Comparison of ENCODE assay signal across 12 cellular contexts in genomic region chr16:70740174-70740918, GRCh38.
A peak's percentile ranks its signal among the peaks of the same experiment; 100 is the strongest.
DNase-seq lines count a peak whose midpoint lies in the region; ATAC-seq and TF ChIP-seq lines count a peak whose summit lies in the region.
"Had no signal": no experiment of that assay in that cellular context is flagged by ENCODE, and none has a peak within 500 bp of the region (broad histone marks: within the 10 kb centered on the region; RNA-seq: fewer than 3 reads in every experiment).

No MANE protein-coding gene starts in this region.

- no peak for DNase-seq in stimulated activated naive CD8-positive, alpha-beta T cell treated with anti-CD3 and anti-CD28 coated beads, Interleukin-15, Interleukin-2, amounts not matched to agents 100 U/mL and 50 U/mL, for 24 hours
- no peak for DNase-seq in central memory CD8-positive, alpha-beta T cell (ENCODE audit: low spot score in 2 of 2)
- no peak for DNase-seq in GM10266 (ENCODE audit: extremely low spot score)
- no peak for DNase-seq in NCI-H2171 treated with DMSO at 0.1 percent for 48 hours (lab: John Stamatoyannopoulos, UW)
- DNase-seq: activated T-cell treated with anti-CD3 and anti-CD28 coated beads, Interleukin-2, amount 50 U/mL, for 4 hours; heart right ventricle; left colon; NCI-H446 had no signal

- no peak overlapping the region for H3K4me3 Mint-ChIP-seq in stimulated activated naive CD8-positive, alpha-beta T cell treated with anti-CD3 and anti-CD28 coated beads, Interleukin-15, Interleukin-2, amounts not matched to agents 100 ng/mL and 50 ng/mL, for 24 hours
- no peak overlapping the region for H3K4me3 Mint-ChIP-seq in central memory CD8-positive, alpha-beta T cell
- H3K4me3 Mint-ChIP-seq in nephron, result no peak overlapping the region
- H3K4me3 Mint-ChIP-seq: activated T-cell treated with anti-CD3 and anti-CD28 coated beads, Interleukin-2, amount 50 U/mL, for 4 hours had no signal

- no peak for ATAC-seq in stimulated activated naive CD8-positive, alpha-beta T cell treated with anti-CD3 and anti-CD28 coated beads, Interleukin-15, Interleukin-2, amounts not matched to agents 100 U/mL and 50 U/mL, for 24 hours
- ATAC-seq in central memory CD8-positive, alpha-beta T cell (replicated peaks; ENCODE audit: extremely low read depth, poor library complexity, severe bottlenecking), result no peak
- ATAC-seq in GM21825 (IDR thresholded peaks at IDR 0.05; ENCODE audit: unreplicated experiment), result no peak
- no peak for ATAC-seq in activated CD4-positive, CD25-positive, alpha-beta regulatory T cell treated with anti-CD3 and anti-CD28 coated beads, Interleukin-2, amount 50 U/mL, for 24 hours
- ATAC-seq: activated T-cell treated with anti-CD3 and anti-CD28 coated beads, Interleukin-2, amount 50 U/mL, for 4 hours; heart right ventricle; left colon had no signal

- peak overlapping the region; percentile 82 for H3K27ac Mint-ChIP-seq in stimulated activated naive CD8-positive, alpha-beta T cell treated with anti-CD3 and anti-CD28 coated beads, Interleukin-15, Interleukin-2, amounts not matched to agents 100 ng/mL and 50 ng/mL, for 24 hours
- H3K27ac Mint-ChIP-seq in central memory CD8-positive, alpha-beta T cell (ENCODE audit: low read depth), result peak overlapping the region; percentile 80
- peak overlapping the region; percentile 66 to 91 (median 86) for H3K27ac Mint-ChIP-seq in nephron

- H3K27me3 Mint-ChIP-seq in stimulated activated naive CD8-positive, alpha-beta T cell treated with anti-CD3 and anti-CD28 coated beads, Interleukin-15, Interleukin-2, amounts not matched to agents 100 ng/mL and 50 ng/mL, for 24 hours, result no peaks in the 10 kb centered on the region
- H3K27me3 Mint-ChIP-seq in central memory CD8-positive, alpha-beta T cell, result no peaks in the 10 kb centered on the region
- no peaks in the 10 kb centered on the region for H3K27me3 Mint-ChIP-seq in nephron (ENCODE audit: low read depth)

- H3K9me3 Mint-ChIP-seq in stimulated activated naive CD8-positive, alpha-beta T cell treated with anti-CD3 and anti-CD28 coated beads, Interleukin-15, Interleukin-2, amounts not matched to agents 100 ng/mL and 50 ng/mL, for 24 hours, result no peaks in the 10 kb centered on the region
- H3K9me3 Mint-ChIP-seq in central memory CD8-positive, alpha-beta T cell, result no peaks in the 10 kb centered on the region
- H3K9me3 Mint-ChIP-seq in nephron, result no peaks in the 10 kb centered on the region
- H3K9me3 Mint-ChIP-seq: activated T-cell treated with anti-CD3 and anti-CD28 coated beads, Interleukin-2, amount 50 U/mL, for 4 hours had no signal

- TF ChIP-seq CTCF in nephron (IDR thresholded peaks at IDR 0.05; ENCODE audit: unreplicated experiment in 3 of 3) (no peak), GM10266 (IDR thresholded peaks at IDR 0.05; ENCODE audit: control insufficient read depth, insufficient read depth, low read depth, missing control alignments) (no peak)

- peaks cover 60% of the 10 kb centered on the region for H3K4me1 Mint-ChIP-seq in stimulated activated naive CD8-positive, alpha-beta T cell treated with anti-CD3 and anti-CD28 coated beads, Interleukin-15, Interleukin-2, amounts not matched to agents 100 ng/mL and 50 ng/mL, for 24 hours (ENCODE audit: low read depth)
- peaks cover 27% of the 10 kb centered on the region for H3K4me1 Mint-ChIP-seq in central memory CD8-positive, alpha-beta T cell
- peaks cover 69% of the 10 kb centered on the region for H3K4me1 Mint-ChIP-seq in nephron

- peaks cover 29% of the 10 kb centered on the region for H3K36me3 Mint-ChIP-seq in stimulated activated naive CD8-positive, alpha-beta T cell treated with anti-CD3 and anti-CD28 coated beads, Interleukin-15, Interleukin-2, amounts not matched to agents 100 ng/mL and 50 ng/mL, for 24 hours (ENCODE audit: low read depth)
- H3K36me3 Mint-ChIP-seq in central memory CD8-positive, alpha-beta T cell (ENCODE audit: insufficient read depth), result peaks cover 7% of the 10 kb centered on the region
- H3K36me3 Mint-ChIP-seq in nephron (ENCODE audit: low read depth), result peaks cover 17% of the 10 kb centered on the region
